1 cellular context compared by ENCODE assay signal in the genomic region with DNA sequence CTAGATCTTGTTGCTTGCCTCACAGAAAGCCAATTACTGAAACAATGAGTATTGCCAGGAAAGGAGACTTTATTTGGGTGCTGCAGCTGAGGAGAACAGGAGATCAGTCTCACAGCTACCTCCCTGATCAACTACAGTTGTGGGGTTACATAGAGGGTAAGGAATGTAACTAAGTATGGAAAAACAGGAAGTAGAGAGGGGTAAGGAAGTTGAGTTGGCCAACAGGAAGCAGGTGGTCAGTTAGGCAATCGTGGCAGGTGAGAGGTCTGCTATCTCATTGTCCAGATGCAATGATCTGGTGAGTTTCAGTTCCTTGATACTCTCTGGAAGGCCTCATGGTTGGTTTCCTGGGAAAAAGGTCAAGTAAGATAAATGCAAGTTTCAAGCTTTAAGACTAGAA.
TF ChIP-seq lines count a peak whose summit lies in the region.

No MANE protein-coding gene starts in this region.

TF ChIP-seq in GM23338, 12 proteins besides CTCF, POLR2A, EP300 and RAD21 (continued from another document):
- TF ChIP-seq, protein P1, sequence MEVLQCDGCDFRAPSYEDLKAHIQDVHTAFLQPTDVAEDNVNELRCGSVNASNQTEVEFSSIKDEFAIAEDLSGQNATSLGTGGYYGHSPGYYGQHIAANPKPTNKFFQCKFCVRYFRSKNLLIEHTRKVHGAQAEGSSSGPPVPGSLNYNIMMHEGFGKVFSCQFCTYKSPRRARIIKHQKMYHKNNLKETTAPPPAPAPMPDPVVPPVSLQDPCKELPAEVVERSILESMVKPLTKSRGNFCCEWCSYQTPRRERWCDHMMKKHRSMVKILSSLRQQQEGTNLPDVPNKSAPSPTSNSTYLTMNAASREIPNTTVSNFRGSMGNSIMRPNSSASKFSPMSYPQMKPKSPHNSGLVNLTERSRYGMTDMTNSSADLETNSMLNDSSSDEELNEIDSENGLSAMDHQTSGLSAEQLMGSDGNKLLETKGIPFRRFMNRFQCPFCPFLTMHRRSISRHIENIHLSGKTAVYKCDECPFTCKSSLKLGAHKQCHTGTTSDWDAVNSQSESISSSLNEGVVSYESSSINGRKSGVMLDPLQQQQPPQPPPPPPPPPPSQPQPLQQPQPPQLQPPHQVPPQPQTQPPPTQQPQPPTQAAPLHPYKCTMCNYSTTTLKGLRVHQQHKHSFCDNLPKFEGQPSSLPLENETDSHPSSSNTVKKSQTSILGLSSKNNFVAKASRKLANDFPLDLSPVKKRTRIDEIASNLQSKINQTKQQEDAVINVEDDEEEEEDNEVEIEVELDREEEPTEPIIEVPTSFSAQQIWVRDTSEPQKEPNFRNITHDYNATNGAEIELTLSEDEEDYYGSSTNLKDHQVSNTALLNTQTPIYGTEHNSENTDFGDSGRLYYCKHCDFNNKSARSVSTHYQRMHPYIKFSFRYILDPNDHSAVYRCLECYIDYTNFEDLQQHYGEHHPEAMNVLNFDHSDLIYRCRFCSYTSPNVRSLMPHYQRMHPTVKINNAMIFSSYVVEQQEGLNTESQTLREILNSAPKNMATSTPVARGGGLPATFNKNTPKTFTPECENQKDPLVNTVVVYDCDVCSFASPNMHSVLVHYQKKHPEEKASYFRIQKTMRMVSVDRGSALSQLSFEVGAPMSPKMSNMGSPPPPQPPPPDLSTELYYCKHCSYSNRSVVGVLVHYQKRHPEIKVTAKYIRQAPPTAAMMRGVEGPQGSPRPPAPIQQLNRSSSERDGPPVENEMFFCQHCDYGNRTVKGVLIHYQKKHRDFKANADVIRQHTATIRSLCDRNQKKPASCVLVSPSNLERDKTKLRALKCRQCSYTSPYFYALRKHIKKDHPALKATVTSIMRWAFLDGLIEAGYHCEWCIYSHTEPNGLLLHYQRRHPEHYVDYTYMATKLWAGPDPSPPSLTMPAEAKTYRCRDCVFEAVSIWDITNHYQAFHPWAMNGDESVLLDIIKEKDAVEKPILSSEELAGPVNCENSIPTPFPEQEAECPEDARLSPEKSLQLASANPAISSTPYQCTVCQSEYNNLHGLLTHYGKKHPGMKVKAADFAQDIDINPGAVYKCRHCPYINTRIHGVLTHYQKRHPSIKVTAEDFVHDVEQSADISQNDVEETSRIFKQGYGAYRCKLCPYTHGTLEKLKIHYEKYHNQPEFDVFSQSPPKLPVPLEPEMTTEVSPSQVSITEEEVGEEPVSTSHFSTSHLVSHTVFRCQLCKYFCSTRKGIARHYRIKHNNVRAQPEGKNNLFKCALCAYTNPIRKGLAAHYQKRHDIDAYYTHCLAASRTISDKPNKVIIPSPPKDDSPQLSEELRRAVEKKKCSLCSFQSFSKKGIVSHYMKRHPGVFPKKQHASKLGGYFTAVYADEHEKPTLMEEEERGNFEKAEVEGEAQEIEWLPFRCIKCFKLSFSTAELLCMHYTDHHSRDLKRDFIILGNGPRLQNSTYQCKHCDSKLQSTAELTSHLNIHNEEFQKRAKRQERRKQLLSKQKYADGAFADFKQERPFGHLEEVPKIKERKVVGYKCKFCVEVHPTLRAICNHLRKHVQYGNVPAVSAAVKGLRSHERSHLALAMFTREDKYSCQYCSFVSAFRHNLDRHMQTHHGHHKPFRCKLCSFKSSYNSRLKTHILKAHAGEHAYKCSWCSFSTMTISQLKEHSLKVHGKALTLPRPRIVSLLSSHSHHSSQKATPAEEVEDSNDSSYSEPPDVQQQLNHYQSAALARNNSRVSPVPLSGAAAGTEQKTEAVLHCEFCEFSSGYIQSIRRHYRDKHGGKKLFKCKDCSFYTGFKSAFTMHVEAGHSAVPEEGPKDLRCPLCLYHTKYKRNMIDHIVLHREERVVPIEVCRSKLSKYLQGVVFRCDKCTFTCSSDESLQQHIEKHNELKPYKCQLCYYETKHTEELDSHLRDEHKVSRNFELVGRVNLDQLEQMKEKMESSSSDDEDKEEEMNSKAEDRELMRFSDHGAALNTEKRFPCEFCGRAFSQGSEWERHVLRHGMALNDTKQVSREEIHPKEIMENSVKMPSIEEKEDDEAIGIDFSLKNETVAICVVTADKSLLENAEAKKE (CRISPR knock-in tag; IDR thresholded peaks at IDR 0.05) = no peak
- no peak for TF ChIP-seq STAT1 (IDR thresholded peaks at IDR 0.05; ENCODE audit: unreplicated experiment)
- no peak for TF ChIP-seq JUNB (IDR thresholded peaks at IDR 0.05; ENCODE audit: unreplicated experiment)
- no peak for TF ChIP-seq EZH2phosphoT487 (IDR thresholded peaks at IDR 0.05; ENCODE audit: unreplicated experiment)
- no peak for TF ChIP-seq NANOG (IDR thresholded peaks at IDR 0.05; ENCODE audit: borderline replicate concordance)
- no peak for TF ChIP-seq ZNF114 (CRISPR knock-in tag; IDR thresholded peaks at IDR 0.05)
- TF ChIP-seq POLR2AphosphoS5 (IDR thresholded peaks at IDR 0.05; ENCODE audit: low read depth) = no peak
- TF ChIP-seq ZNF331 (CRISPR knock-in tag; IDR thresholded peaks at IDR 0.05; ENCODE audit: low read depth) = no peak
- no peak for TF ChIP-seq EZH2 (IDR thresholded peaks at IDR 0.05; ENCODE audit: low read depth, unreplicated experiment)
